Comparison of ENCODE assay signal across 8 cellular contexts in genomic region chr3:5022966-5023776, GRCh38.
DNase-seq lines count a peak whose midpoint lies in the region; ATAC-seq and TF ChIP-seq lines count a peak whose summit lies in the region.

No MANE protein-coding gene starts in this region.

- TF ChIP-seq POLR2A in GM18505 (IDR thresholded peaks at IDR 0.05; ENCODE audit: borderline replicate concordance, extremely low read depth, insufficient read depth, insufficient read length): no peak

- DNase-seq in NCI-H2227 treated with DMSO at 0.1 percent for 48 hours (lab: John Stamatoyannopoulos, UW): peak; percentile 12
- DNase-seq in NCI-H2227 (lab: John Stamatoyannopoulos, UW; ENCODE audit: unreplicated experiment): no peak
- peak; percentile 90 for DNase-seq in T1000 (lab: John Stamatoyannopoulos, UW)
- DNase-seq in glomerular visceral epithelial cell (ENCODE audit: extremely low spot score): peak; percentile 99
- peak; percentile 34 to 60 for DNase-seq in stimulated activated CD8-positive, alpha-beta memory T cell treated with anti-CD3 and anti-CD28 coated beads, Interleukin-15, amount 100 ng/mL, for 48 hours (ENCODE audit: low read depth in 2 of 2)
- DNase-seq in NCI-H1048 (lab: John Stamatoyannopoulos, UW): no peak
- DNase-seq in activated gamma-delta T cell treated with Interleukin-2 at 50 U/mL for 16 hours: no peak

- ATAC-seq in GM18505 (IDR thresholded peaks at IDR 0.05; ENCODE audit: unreplicated experiment): no peak

Comparison
In these comparisons a context has a peak if more than half of its experiments do, and no peak if none do; other contexts are left out.
1. DNase-seq: peak in NCI-H2227 treated with DMSO at 0.1 percent for 48 hours (single experiment), T1000 (single experiment), glomerular visceral epithelial cell (single experiment) and stimulated activated CD8-positive, alpha-beta memory T cell treated with anti-CD3 and anti-CD28 coated beads, Interleukin-15, amount 100 ng/mL, for 48 hours (2 of 2); none in NCI-H2227 (single experiment), NCI-H1048 (single experiment) and activated gamma-delta T cell treated with Interleukin-2 at 50 U/mL for 16 hours (single experiment).